ENCODE assay signal across 8 cellular contexts in the genomic region with DNA sequence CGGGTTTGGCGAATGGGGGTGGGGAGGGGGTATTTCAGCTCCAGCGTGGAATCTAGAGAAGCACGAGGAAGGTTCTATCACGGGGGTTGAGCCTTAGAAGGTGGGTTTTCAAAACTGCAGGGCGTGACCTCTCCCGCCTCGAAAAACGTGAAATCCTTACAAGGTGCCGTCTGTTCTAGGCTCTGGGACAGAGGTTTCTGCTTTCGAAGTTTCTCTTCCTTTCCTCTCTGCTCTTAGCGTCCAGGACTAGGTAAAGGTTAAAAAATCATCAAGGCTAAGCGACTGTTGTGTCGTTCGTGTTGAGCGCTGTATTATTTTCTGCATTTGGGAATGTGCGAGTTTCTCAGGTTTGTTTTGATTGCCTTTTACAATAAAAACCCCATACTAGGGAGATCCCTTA. TPM values are rescaled to one million over a fixed set of nuclear protein-coding genes. Genes with fewer than 3 reads are reported as not detected.
DNase-seq lines count a peak whose midpoint lies in the region; ATAC-seq and TF ChIP-seq lines count a peak whose summit lies in the region.

No MANE protein-coding gene starts in this region.

- H3K9me3 ChIP-seq in tibial nerve = no peaks in the 10 kb centered on the region

- H3K4me3 ChIP-seq in tibial nerve = peak overlapping the region; percentile 34 to 79 (median 67)

- no peak for TF ChIP-seq POLR2A in tibial nerve (IDR thresholded peaks at IDR 0.05)

- TF ChIP-seq CTCF in MCF 10A (IDR thresholded peaks at IDR 0.05; ENCODE audit: unreplicated experiment) (no peak), tibial nerve (IDR thresholded peaks at IDR 0.05) (no peak)

- no peak for ATAC-seq in activated T-cell treated with anti-CD3 and anti-CD28 coated beads, Interleukin-2, amount 50 U/mL, for 4 hours
- ATAC-seq in memory B cell (ENCODE audit: low read depth) (no peak), GM18520 (IDR thresholded peaks at IDR 0.05; ENCODE audit: unreplicated experiment) (no peak)

- H3K9me3 Mint-ChIP-seq in activated T-cell treated with anti-CD3 and anti-CD28 coated beads, Interleukin-2, amount 50 U/mL, for 4 hours = no peaks in the 10 kb centered on the region
- H3K9me3 Mint-ChIP-seq in MCF 10A (ENCODE audit: unreplicated experiment) (no peaks in the 10 kb centered on the region), memory B cell (no peaks in the 10 kb centered on the region)

- H3K4me1 ChIP-seq in tibial nerve = no peaks in the 10 kb centered on the region

- TF ChIP-seq EP300 in tibial nerve (IDR thresholded peaks at IDR 0.05) = no peak

- H3K27ac Mint-ChIP-seq in MCF 10A (ENCODE audit: low read depth, unreplicated experiment) = no peak overlapping the region
- H3K27ac Mint-ChIP-seq in memory B cell = no peak overlapping the region

- intact Hi-C loops in MCF 10A (cut with micrococcal nuclease) = no loop called here

- H3K36me3 Mint-ChIP-seq in activated T-cell treated with anti-CD3 and anti-CD28 coated beads, Interleukin-2, amount 50 U/mL, for 4 hours (ENCODE audit: insufficient read depth) = no peaks in the 10 kb centered on the region
- H3K36me3 Mint-ChIP-seq in MCF 10A (ENCODE audit: insufficient read depth, unreplicated experiment) (no peaks in the 10 kb centered on the region), memory B cell (no peaks in the 10 kb centered on the region)

- H3K27me3 ChIP-seq in tibial nerve = peaks cover 0 to 14% of the 10 kb centered on the region in 2 donors

- H3K4me1 Mint-ChIP-seq in activated T-cell treated with anti-CD3 and anti-CD28 coated beads, Interleukin-2, amount 50 U/mL, for 4 hours (ENCODE audit: low read depth) = peaks cover 32% of the 10 kb centered on the region
- peaks cover 7% of the 10 kb centered on the region for H3K4me1 Mint-ChIP-seq in MCF 10A (ENCODE audit: insufficient read depth, unreplicated experiment)
- H3K4me1 Mint-ChIP-seq in memory B cell = peaks cover 16% of the 10 kb centered on the region

- CTCF ChIA-PET in MCF 10A (lab: Yijun Ruan, JAX) = no interaction called here

- H3K4me3 Mint-ChIP-seq in activated T-cell treated with anti-CD3 and anti-CD28 coated beads, Interleukin-2, amount 50 U/mL, for 4 hours = peak overlapping the region; percentile 58
- H3K4me3 Mint-ChIP-seq in MCF 10A (ENCODE audit: unreplicated experiment) (peak overlapping the region; percentile 76), memory B cell (peak overlapping the region; percentile 64)

- H3K27me3 Mint-ChIP-seq in activated T-cell treated with anti-CD3 and anti-CD28 coated beads, Interleukin-2, amount 50 U/mL, for 4 hours (ENCODE audit: low read depth) = no peaks in the 10 kb centered on the region
- H3K27me3 Mint-ChIP-seq in MCF 10A (ENCODE audit: insufficient read depth, unreplicated experiment) (peaks cover 46% of the 10 kb centered on the region), memory B cell (peaks cover 6% of the 10 kb centered on the region)

- H3K27ac ChIP-seq in tibial nerve = peak overlapping the region; percentile 80 to 94 (median 87)

- DNase-seq in activated T-cell treated with anti-CD3 and anti-CD28 coated beads, Interleukin-2, amount 50 U/mL, for 4 hours = no peak
- DNase-seq in activated T-cell treated with anti-CD3 and anti-CD28 coated beads, Interleukin-2, amount 50 U/mL, for 1 hour = no peak
- DNase-seq in MCF 10A (ENCODE audit: unreplicated experiment) (no peak), memory B cell (ENCODE audit: low spot score in 2 of 2) (no peak), tibial nerve (ENCODE audit: low spot score in 2 of 2) (no peak), SKM-1 (lab: John Stamatoyannopoulos, UW; ENCODE audit: unreplicated experiment) (no peak), NCI-H2196 treated with DMSO at 0.1 percent for 48 hours (lab: John Stamatoyannopoulos, UW; ENCODE audit: unreplicated experiment) (no peak)

- BruUV-seq in MCF 10A (replicated peaks; lab: Mats Ljungman, UMichigan) = no TSS peak

- POLR2A ChIA-PET in MCF 10A (lab: Yijun Ruan, JAX) = no interaction called here

- no peaks in the 10 kb centered on the region for H3K36me3 ChIP-seq in tibial nerve

- WGBS in tibial nerve, 2 donors = 25 to 39% methylated on average over 17 of the region's 17 CpGs

RNA-seq across cellular contexts. Expression of a gene that starts 1.1 kb away (rescaled TPM):
- 10 to 100 TPM in 1 of 3 donors, 1 to 10 TPM in 2; 7.0 to 13.1 (median 8.8) TPM for total RNA-seq in activated T-cell treated with anti-CD3 and anti-CD28 coated beads, Interleukin-2, amount 50 U/mL, for 4 hours
- 16.6 and 19.4 TPM in 2 replicates for total RNA-seq in MCF 10A (2022)
- total RNA-seq in tibial nerve = 100 to 1,000 TPM; 246 to 749 (median 333) TPM

Comparison
In these comparisons a context has a peak if more than half of its experiments do, and no peak if none do; other contexts are left out.
1. RNA of a gene that starts 1.1 kb away (total RNA-seq): 246 to 749 TPM in tibial nerve; 16.6 to 19.4 TPM in MCF 10A and 7.0 to 13.1 TPM in activated T-cell treated with anti-CD3 and anti-CD28 coated beads, Interleukin-2, amount 50 U/mL, for 4 hours; every median in the first group is over 10 times any median in the second.
2. Peak in every context shown above with its lines, with median percentiles within 50 percentile points of each other: H3K4me3 Mint-ChIP-seq.